Comparison of ENCODE assay signal across 8 cellular contexts in genomic region chr1:23867953-23868847, GRCh38. TPM values are rescaled to one million over a fixed set of nuclear protein-coding genes. Genes with fewer than 3 reads are reported as not detected.
DNase-seq lines count a peak whose midpoint lies in the region; ATAC-seq and TF ChIP-seq lines count a peak whose summit lies in the region.

TSS of gene FUCA1 (minus strand) at chr1:23868290. CDS start at chr1:23868286, 4 bp downstream.

- peak within 1 kb of the TSS; percentile 76 for H3K4me3 Mint-ChIP-seq in activated CD4-positive, alpha-beta T cell treated with anti-CD3 and anti-CD28 coated beads, Interleukin-2, amount 10 ng/mL, durations not matched to agents 7 days and 5 days
- peak within 1 kb of the TSS; percentile 85 for H3K4me3 Mint-ChIP-seq in dendritic cell treated with granulocyte-macrophage colony-stimulating factor and Interleukin-4, amounts not matched to agents 40 ng/mL and 50 ng/mL, for 4 days

- no peaks in the 10 kb centered on the region for H3K9me3 Mint-ChIP-seq in activated CD4-positive, alpha-beta T cell treated with anti-CD3 and anti-CD28 coated beads, Interleukin-2, amount 10 ng/mL, durations not matched to agents 7 days and 5 days
- no peaks in the 10 kb centered on the region for H3K9me3 Mint-ChIP-seq in dendritic cell treated with granulocyte-macrophage colony-stimulating factor and Interleukin-4, amounts not matched to agents 40 ng/mL and 50 ng/mL, for 4 days

- H3K4me2 ChIP-seq in BLaER1: peak within 1 kb of the TSS; percentile 99

- H3K27me3 ChIP-seq in BLaER1: no peaks in the 10 kb centered on the region
- no peaks in the 10 kb centered on the region for H3K27me3 ChIP-seq in left lung

- POLR2A ChIA-PET in activated CD4-positive, alpha-beta T cell treated with anti-CD3 and anti-CD28 coated beads, Interleukin-2, amount 10 ng/mL, durations not matched to agents 7 days and 5 days (lab: Charles Lee): no interaction called here

- CTCF ChIA-PET in activated CD4-positive, alpha-beta T cell treated with anti-CD3 and anti-CD28 coated beads, Interleukin-2, amount 10 ng/mL, durations not matched to agents 7 days and 5 days (lab: Charles Lee): interaction anchor here (0.9 to 2.1 kb wide), 3 partner anchors 10 to 58 kb away, joined by 3 to 6 read pairs (median 5); no protein-coding TSS in a partner anchor

- H3K4me1 ChIP-seq in BLaER1: peaks cover 47% of the 10 kb centered on the region
- H3K4me1 ChIP-seq in left lung: peaks cover 0 to 43% of the 10 kb centered on the region in 2 donors

- H3K27ac Mint-ChIP-seq in activated CD4-positive, alpha-beta T cell treated with anti-CD3 and anti-CD28 coated beads, Interleukin-2, amount 10 ng/mL, durations not matched to agents 7 days and 5 days: peak within 1 kb of the TSS; percentile 78
- H3K27ac Mint-ChIP-seq in dendritic cell treated with granulocyte-macrophage colony-stimulating factor and Interleukin-4, amounts not matched to agents 40 ng/mL and 50 ng/mL, for 4 days: peak within 1 kb of the TSS; percentile 55

- H3K9me3 ChIP-seq in BLaER1: no peaks in the 10 kb centered on the region
- H3K9me3 ChIP-seq in left lung: no peaks in the 10 kb centered on the region

- H3K27ac ChIP-seq in BLaER1: peak within 1 kb of the TSS; percentile 53; the same call in 1 of the 2 replicates
- H3K27ac ChIP-seq in left lung: peak within 1 kb of the TSS; percentile 68 to 89

- DNase-seq in GM19238 (ENCODE audit: insufficient read length, low spot score): peak; percentile 98
- DNase-seq in NCI-H524 (lab: John Stamatoyannopoulos, UW): peak; percentile 82 to 93
- peak; percentile 95 for DNase-seq in activated CD4-positive, alpha-beta T cell treated with anti-CD3 and anti-CD28 coated beads, Interleukin-2, amount 10 ng/mL, durations not matched to agents 7 days and 5 days
- peak; percentile 95 to 97 for DNase-seq in left lung
- peak; percentile 88 to 91 for DNase-seq in stimulated activated CD4-positive, alpha-beta T cell treated with anti-CD3 and anti-CD28 coated beads, Interleukin-2, amount 100 ng/mL, for 48 hours

- intact Hi-C loops in dendritic cell treated with granulocyte-macrophage colony-stimulating factor and Interleukin-4, amounts not matched to agents 40 ng/mL and 50 ng/mL, for 4 days (cut with micrococcal nuclease): loop anchor here (1.0 to 10.0 kb wide), 3 partner anchors 48 to 93 kb away; partner anchors contain the start of gene PITHD1
- intact Hi-C loops in left lung (cut with DNase I): no loop called here

- peak within 1 kb of the TSS; percentile 80 for H3K4me3 ChIP-seq in BLaER1
- H3K4me3 ChIP-seq in left lung: peak within 1 kb of the TSS; percentile 69 to 81

- peaks cover 4% of the 10 kb centered on the region for H3K36me3 Mint-ChIP-seq in activated CD4-positive, alpha-beta T cell treated with anti-CD3 and anti-CD28 coated beads, Interleukin-2, amount 10 ng/mL, durations not matched to agents 7 days and 5 days (ENCODE audit: low read depth)
- H3K36me3 Mint-ChIP-seq in dendritic cell treated with granulocyte-macrophage colony-stimulating factor and Interleukin-4, amounts not matched to agents 40 ng/mL and 50 ng/mL, for 4 days (ENCODE audit: low read depth): peaks cover 35% of the 10 kb centered on the region

- H3K36me3 ChIP-seq in BLaER1: peaks cover 20% of the 10 kb centered on the region
- peaks cover 0 to 17% of the 10 kb centered on the region in 2 donors for H3K36me3 ChIP-seq in left lung

- H3K27me3 Mint-ChIP-seq in activated CD4-positive, alpha-beta T cell treated with anti-CD3 and anti-CD28 coated beads, Interleukin-2, amount 10 ng/mL, durations not matched to agents 7 days and 5 days: peaks cover 4% of the 10 kb centered on the region
- H3K27me3 Mint-ChIP-seq in dendritic cell treated with granulocyte-macrophage colony-stimulating factor and Interleukin-4, amounts not matched to agents 40 ng/mL and 50 ng/mL, for 4 days: no peaks in the 10 kb centered on the region

- H3K9ac ChIP-seq in BLaER1: peak within 1 kb of the TSS; percentile 81

- peaks cover 31% of the 10 kb centered on the region for H3K4me1 Mint-ChIP-seq in activated CD4-positive, alpha-beta T cell treated with anti-CD3 and anti-CD28 coated beads, Interleukin-2, amount 10 ng/mL, durations not matched to agents 7 days and 5 days
- peaks cover 52% of the 10 kb centered on the region for H3K4me1 Mint-ChIP-seq in dendritic cell treated with granulocyte-macrophage colony-stimulating factor and Interleukin-4, amounts not matched to agents 40 ng/mL and 50 ng/mL, for 4 days (ENCODE audit: low read depth)

- peak; percentile 98 to 99 for TF ChIP-seq CTCF in left lung (IDR thresholded peaks at IDR 0.05)

- ATAC-seq in HG03442 (IDR thresholded peaks at IDR 0.05; ENCODE audit: unreplicated experiment) (peak; percentile 84), left lung (peak; percentile 98)

- peaks cover 15% of the 10 kb centered on the region; the same call in 1 of the 2 replicates for H4K20me1 ChIP-seq in BLaER1

RNA-seq across cellular contexts. Expression of gene FUCA1, which starts in this region (rescaled TPM):
- total RNA-seq in activated CD4-positive, alpha-beta T cell treated with anti-CD3 and anti-CD28 coated beads, Interleukin-2, amount 10 ng/mL, durations not matched to agents 7 days and 5 days: 1 to 10 TPM; 5.8 to 6.1 TPM
- 10 to 100 TPM; 45.3 to 61.3 TPM for total RNA-seq in left lung

Comparison
In these comparisons a context has a peak if more than half of its experiments do, and no peak if none do; other contexts are left out.
1. Peak in every context shown above with its lines: DNase-seq, ATAC-seq, H3K4me3 ChIP-seq and H3K27ac ChIP-seq.
2. RNA of gene FUCA1 (total RNA-seq): 45.3 to 61.3 TPM in left lung; 5.8 to 6.1 TPM in activated CD4-positive, alpha-beta T cell treated with anti-CD3 and anti-CD28 coated beads, Interleukin-2, amount 10 ng/mL, durations not matched to agents 7 days and 5 days; every median in the first group is over 4 times any median in the second.